5 cellular contexts compared by ENCODE assay signal in the genomic region with DNA sequence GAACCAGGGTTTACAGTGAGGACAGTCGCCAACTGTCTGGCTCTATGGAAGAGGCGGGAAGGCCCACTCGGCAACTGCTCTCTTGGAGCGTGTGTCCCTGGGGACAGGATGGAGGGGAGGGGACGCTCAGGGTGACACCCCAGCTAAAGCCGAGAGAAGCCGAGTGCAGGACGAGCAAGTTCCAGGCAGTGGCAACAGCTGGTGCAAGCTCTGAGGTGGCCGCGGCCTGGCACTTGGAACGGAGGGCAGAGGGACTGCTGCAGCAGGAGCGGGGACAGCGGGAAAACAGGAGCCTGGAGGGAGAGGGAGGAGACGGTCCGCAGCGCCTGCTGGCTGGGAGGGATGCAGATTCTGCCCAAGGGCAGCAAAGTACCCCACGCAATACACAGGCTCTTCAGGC.
DNase-seq lines count a peak whose midpoint lies in the region; TF ChIP-seq lines count a peak whose summit lies in the region.
"Not testable (repeated sequence)": the region's sequence is repeated elsewhere in the genome, so short reads cannot be mapped to it uniquely, and the experiment has no call there.

No MANE protein-coding gene starts in this region.

- H3K36me3 ChIP-seq in BE2C; BLaER1 treated with 17β-estradiol and CSF1 and Interleukin-3, amounts not matched to agents 10 nM and 100 nM; SJCRH30: not testable (repeated sequence)

- not testable (repeated sequence) for H3K9ac ChIP-seq in BLaER1 treated with 17β-estradiol and CSF1 and Interleukin-3, amounts not matched to agents 10 nM and 100 nM

- not testable (repeated sequence) for H3K9me3 ChIP-seq in BE2C; BLaER1 treated with 17β-estradiol and CSF1 and Interleukin-3, amounts not matched to agents 10 nM and 100 nM (replicated peaks in 1 of 11); SJCRH30 (replicated peaks)

- DNase-seq in BE2C (peak; percentile 23), NCI-H2107 treated with DMSO at 0.1 percent for 48 hours (lab: John Stamatoyannopoulos, UW; ENCODE audit: unreplicated experiment) (peak; percentile 7), NCI-H524 (lab: John Stamatoyannopoulos, UW) (peak; percentile 29 to 63), SJCRH30 (peak; percentile 36 to 51)

- not testable (repeated sequence) for H3K4me3 ChIP-seq in BE2C (ENCODE audit: low read depth, low read length); BLaER1 treated with 17β-estradiol and CSF1 and Interleukin-3, amounts not matched to agents 10 nM and 100 nM
- peak overlapping the region; percentile 39 for H3K4me3 ChIP-seq in SJCRH30

- H3K27me3 ChIP-seq in BE2C; BLaER1 treated with 17β-estradiol and CSF1 and Interleukin-3, amounts not matched to agents 10 nM and 100 nM; SJCRH30: not testable (repeated sequence)

- H3K4me2 ChIP-seq in BLaER1 treated with 17β-estradiol and CSF1 and Interleukin-3, amounts not matched to agents 10 nM and 100 nM = peak overlapping the region; percentile 27 to 87 (median 66); a peak in 20 of 22 replicates

- peak overlapping the region in 4 of 11 experiments; percentile 30 to 62 (median 45); a peak in 4 of 22 replicates for H3K27ac ChIP-seq in BLaER1 treated with 17β-estradiol and CSF1 and Interleukin-3, amounts not matched to agents 10 nM and 100 nM
- H3K27ac ChIP-seq in SJCRH30 = not testable (repeated sequence)

- not testable (repeated sequence) for H3K4me1 ChIP-seq in BE2C, SJCRH30
- H3K4me1 ChIP-seq in BLaER1 treated with 17β-estradiol and CSF1 and Interleukin-3, amounts not matched to agents 10 nM and 100 nM = peaks cover 7 to 30% (median 22%) of the 10 kb centered on the region in 10 experiments

- not testable (repeated sequence) for H4K20me1 ChIP-seq in BLaER1 treated with 17β-estradiol and CSF1 and Interleukin-3, amounts not matched to agents 10 nM and 100 nM

- TF ChIP-seq CTCF in BE2C (IDR thresholded peaks at IDR 0.05; ENCODE audit: low read depth, low read length) = not testable (repeated sequence)
